Comparison of ENCODE assay signal across 2 cellular contexts in the genomic region with DNA sequence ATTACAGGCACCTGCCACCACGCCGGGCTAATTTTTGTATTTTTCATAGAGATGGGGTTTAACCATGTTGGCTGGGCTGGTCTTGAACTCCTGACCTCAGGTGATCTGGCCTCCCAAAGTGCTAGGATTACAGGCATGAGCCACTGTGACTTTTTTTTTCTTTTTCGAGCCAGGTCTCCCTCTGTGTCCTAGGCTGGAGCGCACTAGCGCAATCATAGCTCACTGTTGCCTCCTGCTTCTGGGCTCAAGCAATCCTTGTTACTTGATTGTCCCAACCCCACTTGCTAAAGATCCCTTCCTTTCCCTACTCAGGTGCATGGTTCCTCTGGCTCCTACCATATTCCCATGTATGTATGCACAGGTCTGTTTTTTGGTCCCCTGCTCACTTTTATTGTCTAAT.
TF ChIP-seq lines count a peak whose summit lies in the region.

No MANE protein-coding gene starts in this region.

TF ChIP-seq in HepG2, 621 proteins besides CTCF, POLR2A, EP300 and RAD21:
- TF ChIP-seq, protein P1, sequence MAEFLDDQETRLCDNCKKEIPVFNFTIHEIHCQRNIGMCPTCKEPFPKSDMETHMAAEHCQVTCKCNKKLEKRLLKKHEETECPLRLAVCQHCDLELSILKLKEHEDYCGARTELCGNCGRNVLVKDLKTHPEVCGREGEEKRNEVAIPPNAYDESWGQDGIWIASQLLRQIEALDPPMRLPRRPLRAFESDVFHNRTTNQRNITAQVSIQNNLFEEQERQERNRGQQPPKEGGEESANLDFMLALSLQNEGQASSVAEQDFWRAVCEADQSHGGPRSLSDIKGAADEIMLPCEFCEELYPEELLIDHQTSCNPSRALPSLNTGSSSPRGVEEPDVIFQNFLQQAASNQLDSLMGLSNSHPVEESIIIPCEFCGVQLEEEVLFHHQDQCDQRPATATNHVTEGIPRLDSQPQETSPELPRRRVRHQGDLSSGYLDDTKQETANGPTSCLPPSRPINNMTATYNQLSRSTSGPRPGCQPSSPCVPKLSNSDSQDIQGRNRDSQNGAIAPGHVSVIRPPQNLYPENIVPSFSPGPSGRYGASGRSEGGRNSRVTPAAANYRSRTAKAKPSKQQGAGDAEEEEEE (CRISPR knock-in tag; IDR thresholded peaks at IDR 0.05; ENCODE audit: borderline replicate concordance) = no peak
- TF ChIP-seq, protein P2, sequence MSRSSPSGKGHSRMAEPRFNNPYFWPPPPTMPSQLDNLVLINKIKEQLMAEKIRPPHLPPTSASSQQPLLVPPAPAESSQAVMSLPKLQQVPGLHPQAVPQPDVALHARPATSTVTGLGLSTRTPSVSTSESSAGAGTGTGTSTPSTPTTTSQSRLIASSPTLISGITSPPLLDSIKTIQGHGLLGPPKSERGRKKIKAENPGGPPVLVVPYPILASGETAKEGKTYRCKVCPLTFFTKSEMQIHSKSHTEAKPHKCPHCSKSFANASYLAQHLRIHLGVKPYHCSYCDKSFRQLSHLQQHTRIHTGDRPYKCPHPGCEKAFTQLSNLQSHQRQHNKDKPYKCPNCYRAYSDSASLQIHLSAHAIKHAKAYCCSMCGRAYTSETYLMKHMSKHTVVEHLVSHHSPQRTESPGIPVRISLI (CRISPR knock-in tag; IDR thresholded peaks at IDR 0.05; ENCODE audit: borderline replicate concordance) = 0 out of 2 replicates have a peak, but pooled peaks have one; percentile 21
- TF ChIP-seq ZSCAN30 (CRISPR knock-in tag; IDR thresholded peaks at IDR 0.05) (no peak), ZNF17 (CRISPR knock-in tag; IDR thresholded peaks at IDR 0.05) (no peak), HOXA7 (CRISPR knock-in tag; IDR thresholded peaks at IDR 0.05) (no peak), ZNF224 (CRISPR knock-in tag; IDR thresholded peaks at IDR 0.05) (no peak), ZEB1 (IDR thresholded peaks at IDR 0.05; ENCODE audit: insufficient replicate concordance, low read depth) (peak; percentile 19), NPAS2 (CRISPR knock-in tag; IDR thresholded peaks at IDR 0.05; ENCODE audit: borderline replicate concordance) (no peak)
- TF ChIP-seq, protein P3, sequence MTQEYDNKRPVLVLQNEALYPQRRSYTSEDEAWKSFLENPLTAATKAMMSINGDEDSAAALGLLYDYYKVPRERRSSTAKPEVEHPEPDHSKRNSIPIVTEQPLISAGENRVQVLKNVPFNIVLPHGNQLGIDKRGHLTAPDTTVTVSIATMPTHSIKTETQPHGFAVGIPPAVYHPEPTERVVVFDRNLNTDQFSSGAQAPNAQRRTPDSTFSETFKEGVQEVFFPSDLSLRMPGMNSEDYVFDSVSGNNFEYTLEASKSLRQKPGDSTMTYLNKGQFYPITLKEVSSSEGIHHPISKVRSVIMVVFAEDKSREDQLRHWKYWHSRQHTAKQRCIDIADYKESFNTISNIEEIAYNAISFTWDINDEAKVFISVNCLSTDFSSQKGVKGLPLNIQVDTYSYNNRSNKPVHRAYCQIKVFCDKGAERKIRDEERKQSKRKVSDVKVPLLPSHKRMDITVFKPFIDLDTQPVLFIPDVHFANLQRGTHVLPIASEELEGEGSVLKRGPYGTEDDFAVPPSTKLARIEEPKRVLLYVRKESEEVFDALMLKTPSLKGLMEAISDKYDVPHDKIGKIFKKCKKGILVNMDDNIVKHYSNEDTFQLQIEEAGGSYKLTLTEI (CRISPR knock-in tag; conservative IDR thresholded peaks at IDR 0.05) = no peak
- TF ChIP-seq, protein P4, sequence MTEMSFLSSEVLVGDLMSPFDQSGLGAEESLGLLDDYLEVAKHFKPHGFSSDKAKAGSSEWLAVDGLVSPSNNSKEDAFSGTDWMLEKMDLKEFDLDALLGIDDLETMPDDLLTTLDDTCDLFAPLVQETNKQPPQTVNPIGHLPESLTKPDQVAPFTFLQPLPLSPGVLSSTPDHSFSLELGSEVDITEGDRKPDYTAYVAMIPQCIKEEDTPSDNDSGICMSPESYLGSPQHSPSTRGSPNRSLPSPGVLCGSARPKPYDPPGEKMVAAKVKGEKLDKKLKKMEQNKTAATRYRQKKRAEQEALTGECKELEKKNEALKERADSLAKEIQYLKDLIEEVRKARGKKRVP (CRISPR knock-in tag; IDR thresholded peaks at IDR 0.05) = no peak
- TF ChIP-seq, protein P5, sequence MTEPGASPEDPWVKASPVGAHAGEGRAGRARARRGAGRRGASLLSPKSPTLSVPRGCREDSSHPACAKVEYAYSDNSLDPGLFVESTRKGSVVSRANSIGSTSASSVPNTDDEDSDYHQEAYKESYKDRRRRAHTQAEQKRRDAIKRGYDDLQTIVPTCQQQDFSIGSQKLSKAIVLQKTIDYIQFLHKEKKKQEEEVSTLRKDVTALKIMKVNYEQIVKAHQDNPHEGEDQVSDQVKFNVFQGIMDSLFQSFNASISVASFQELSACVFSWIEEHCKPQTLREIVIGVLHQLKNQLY (CRISPR knock-in tag; IDR thresholded peaks at IDR 0.05) = no peak
- TF ChIP-seq, protein P6, sequence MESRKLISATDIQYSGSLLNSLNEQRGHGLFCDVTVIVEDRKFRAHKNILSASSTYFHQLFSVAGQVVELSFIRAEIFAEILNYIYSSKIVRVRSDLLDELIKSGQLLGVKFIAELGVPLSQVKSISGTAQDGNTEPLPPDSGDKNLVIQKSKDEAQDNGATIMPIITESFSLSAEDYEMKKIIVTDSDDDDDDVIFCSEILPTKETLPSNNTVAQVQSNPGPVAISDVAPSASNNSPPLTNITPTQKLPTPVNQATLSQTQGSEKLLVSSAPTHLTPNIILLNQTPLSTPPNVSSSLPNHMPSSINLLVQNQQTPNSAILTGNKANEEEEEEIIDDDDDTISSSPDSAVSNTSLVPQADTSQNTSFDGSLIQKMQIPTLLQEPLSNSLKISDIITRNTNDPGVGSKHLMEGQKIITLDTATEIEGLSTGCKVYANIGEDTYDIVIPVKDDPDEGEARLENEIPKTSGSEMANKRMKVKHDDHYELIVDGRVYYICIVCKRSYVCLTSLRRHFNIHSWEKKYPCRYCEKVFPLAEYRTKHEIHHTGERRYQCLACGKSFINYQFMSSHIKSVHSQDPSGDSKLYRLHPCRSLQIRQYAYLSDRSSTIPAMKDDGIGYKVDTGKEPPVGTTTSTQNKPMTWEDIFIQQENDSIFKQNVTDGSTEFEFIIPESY (CRISPR knock-in tag; IDR thresholded peaks at IDR 0.05) = peak; percentile 84
TF ChIP-seq in HepG2: peak in this region for 3.

TF ChIP-seq in SK-N-SH treated with all-trans-retinoic acid at 6 μM for 48 hours, 23 proteins besides CTCF, POLR2A, EP300 and RAD21:
- TF ChIP-seq CSDC2 (CRISPR knock-in tag; IDR thresholded peaks at IDR 0.05) = no peak
TF ChIP-seq in SK-N-SH treated with all-trans-retinoic acid at 6 μM for 48 hours: peak in this region for 0.
